9 cellular contexts compared by ENCODE assay signal in the genomic region with DNA sequence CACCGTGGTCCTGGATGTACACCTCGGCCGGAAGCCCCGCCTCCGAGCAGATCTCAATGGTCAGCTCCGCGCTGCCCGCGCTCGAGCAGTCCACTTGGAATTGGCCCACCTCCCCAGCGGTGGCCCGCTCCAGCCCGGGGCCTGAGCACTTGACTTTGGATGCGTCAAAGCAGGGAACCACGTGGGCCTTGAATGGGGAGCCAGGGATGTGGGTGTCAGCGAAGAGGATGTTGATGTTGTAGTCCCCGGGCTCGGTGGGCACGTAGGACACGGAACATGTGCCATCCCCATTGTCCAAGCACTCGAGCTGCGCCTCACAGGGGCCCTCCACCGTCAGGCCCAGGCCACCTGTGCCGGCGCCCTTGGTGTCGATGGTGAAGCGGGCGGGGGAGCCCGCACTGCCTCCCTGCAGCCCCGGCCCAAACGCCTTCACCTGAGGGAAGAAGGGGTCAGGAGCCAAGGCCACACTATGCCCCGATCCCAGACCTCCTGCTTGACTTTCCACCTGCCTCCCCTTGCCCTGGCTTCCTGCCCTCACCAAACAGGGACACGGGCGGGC.
"Had no signal": no experiment of that assay in that cellular context is flagged by ENCODE, and none has a peak within 500 bp of the region (broad histone marks: within the 10 kb centered on the region; RNA-seq: fewer than 3 reads in every experiment).

No MANE protein-coding gene starts in this region.

- H3K27ac ChIP-seq: dorsolateral prefrontal cortex, foreskin keratinocyte, parathyroid adenoma had no signal

- H3K27me3 ChIP-seq: foreskin keratinocyte, heart right ventricle, upper lobe of left lung had no signal

- H3K27ac Mint-ChIP-seq: brain; stimulated activated memory B cell treated with anti-CD40 and anti-IgM and Interleukin-4, amounts not matched to agents 10 μg/mL and 1 μg/mL and 100 μg/mL, for 72 hours had no signal

- H3K9me3 ChIP-seq: heart right ventricle, upper lobe of left lung had no signal

- H3K9ac ChIP-seq: parathyroid adenoma had no signal

- H3K4me1 ChIP-seq: foreskin keratinocyte, parathyroid adenoma had no signal

- DNase-seq: activated CD4-positive, CD25-positive, alpha-beta regulatory T cell; activated naive CD4-positive, alpha-beta T cell treated with anti-CD3 and anti-CD28 coated beads, Interleukin-2, amount 50 U/mL, for 16 hours; dorsolateral prefrontal cortex; foreskin keratinocyte; heart right ventricle had no signal

- H3K4me1 Mint-ChIP-seq: brain had no signal

- H3K9me3 Mint-ChIP-seq: stimulated activated memory B cell treated with anti-CD40 and anti-IgM and Interleukin-4, amounts not matched to agents 10 μg/mL and 1 μg/mL and 100 μg/mL, for 72 hours had no signal

- H3K4me3 ChIP-seq: dorsolateral prefrontal cortex, heart right ventricle, upper lobe of left lung had no signal

- H3K4me3 Mint-ChIP-seq: brain; stimulated activated memory B cell treated with anti-CD40 and anti-IgM and Interleukin-4, amounts not matched to agents 10 μg/mL and 1 μg/mL and 100 μg/mL, for 72 hours had no signal

- H3K27me3 Mint-ChIP-seq: stimulated activated memory B cell treated with anti-CD40 and anti-IgM and Interleukin-4, amounts not matched to agents 10 μg/mL and 1 μg/mL and 100 μg/mL, for 72 hours had no signal

- ATAC-seq: foreskin keratinocyte; stimulated activated memory B cell treated with anti-CD40 and anti-IgM and Interleukin-4, amounts not matched to agents 10 μg/mL and 1 μg/mL and 100 μg/mL, for 72 hours had no signal
